In genomic region chrX:118872102-118872566, GRCh38 we compare ENCODE assay signal across 11 cellular contexts. TPM values are rescaled to one million over a fixed set of nuclear protein-coding genes. Genes with fewer than 3 reads are reported as not detected.
DNase-seq lines count a peak whose midpoint lies in the region; ATAC-seq, FAIRE-seq and TF ChIP-seq lines count a peak whose summit lies in the region.
"Had no signal": no experiment of that assay in that cellular context is flagged by ENCODE, and none has a peak within 500 bp of the region (broad histone marks: within the 10 kb centered on the region; RNA-seq: fewer than 3 reads in every experiment).

No MANE protein-coding gene starts in this region.

- no peak for TF ChIP-seq POLR2A in suprapubic skin (IDR thresholded peaks at IDR 0.05)

- H3K9me3 Mint-ChIP-seq in activated T-cell treated with anti-CD3 and anti-CD28 coated beads, Interleukin-2, amount 50 U/mL, for 24 hours: no peaks in the 10 kb centered on the region

- peaks cover 4% of the 10 kb centered on the region for H3K4me1 ChIP-seq in suprapubic skin

- H3K36me3 ChIP-seq in suprapubic skin: no peaks in the 10 kb centered on the region

- H3K27ac Mint-ChIP-seq in activated T-cell treated with anti-CD3 and anti-CD28 coated beads, Interleukin-2, amount 50 U/mL, for 24 hours: no peak overlapping the region

- no peaks in the 10 kb centered on the region for H3K27me3 ChIP-seq in suprapubic skin

- H3K27ac ChIP-seq in suprapubic skin: peak overlapping the region; percentile 24

- ATAC-seq in left colon (peak; percentile 99), GM18873 (IDR thresholded peaks at IDR 0.05; ENCODE audit: low FRiP score, unreplicated experiment) (no peak)

- H3K9me3 ChIP-seq in suprapubic skin: no peaks in the 10 kb centered on the region

- H3K4me1 Mint-ChIP-seq in activated T-cell treated with anti-CD3 and anti-CD28 coated beads, Interleukin-2, amount 50 U/mL, for 24 hours (ENCODE audit: low read depth): no peaks in the 10 kb centered on the region

- 52% methylated on average over 4 of the region's 4 CpGs for WGBS in suprapubic skin

- DNase-seq in LNCaP clone FGC (ENCODE audit: low read depth): peak; percentile 46
- DNase-seq in cerebellum (ENCODE audit: low spot score): peak; percentile 64
- peak; percentile 11 to 34 for DNase-seq in left colon
- DNase-seq in suprapubic skin (ENCODE audit: low spot score in 2 of 2): no peak
- DNase-seq in glomerular visceral epithelial cell (ENCODE audit: extremely low spot score): no peak
- DNase-seq in frontal cortex (ENCODE audit: low spot score in 2 of 2): no peak
- no peak for DNase-seq in activated T-cell treated with anti-CD3 and anti-CD28 coated beads, Interleukin-2, amount 50 U/mL, for 24 hours
- DNase-seq: activated T-cell treated with anti-CD3 and anti-CD28 coated beads for 4 hours, DMS153, occipital lobe had no signal

- H3K4me3 ChIP-seq in LNCaP clone FGC (ENCODE audit: low read depth, low read length): no peak overlapping the region
- H3K4me3 ChIP-seq in suprapubic skin: no peak overlapping the region

- intact Hi-C loops in left colon (cut with DNase I, micrococcal nuclease): no loop called here

- peaks cover 16% of the 10 kb centered on the region for H3K27me3 Mint-ChIP-seq in activated T-cell treated with anti-CD3 and anti-CD28 coated beads, Interleukin-2, amount 50 U/mL, for 24 hours

- H3K4me3 Mint-ChIP-seq in activated T-cell treated with anti-CD3 and anti-CD28 coated beads, Interleukin-2, amount 50 U/mL, for 24 hours: no peak overlapping the region

- H3K36me3 Mint-ChIP-seq in activated T-cell treated with anti-CD3 and anti-CD28 coated beads, Interleukin-2, amount 50 U/mL, for 24 hours (ENCODE audit: low read depth): no peaks in the 10 kb centered on the region

- FAIRE-seq in frontal cortex (lab: Jason Lieb, UNC): no peak

- no peak for TF ChIP-seq EP300 in suprapubic skin (IDR thresholded peaks at IDR 0.05)

- TF ChIP-seq CTCF in LNCaP clone FGC (IDR thresholded peaks at IDR 0.05; ENCODE audit: control insufficient read depth, extremely low read depth, insufficient read depth) (no peak), suprapubic skin (IDR thresholded peaks at IDR 0.05) (no peak)

RNA-seq across cellular contexts. Expression of gene ZCCHC12, which starts 48.5 kb away (rescaled TPM):
- total RNA-seq in cerebellum: 41.1 TPM
- total RNA-seq in left colon: under 1 TPM in 1 of 2 donors, not detected in 1; 0.20 TPM
- not detected for total RNA-seq in suprapubic skin
- 61.6 TPM for total RNA-seq in frontal cortex

Comparison
In these comparisons a context has a peak if more than half of its experiments do, and no peak if none do; other contexts are left out.
1. DNase-seq: peak in LNCaP clone FGC (single experiment), cerebellum (single experiment) and left colon (2 of 2); none in suprapubic skin (0 of 2), glomerular visceral epithelial cell (single experiment), frontal cortex (0 of 2) and activated T-cell treated with anti-CD3 and anti-CD28 coated beads, Interleukin-2, amount 50 U/mL, for 24 hours (single experiment).
2. RNA of gene ZCCHC12, which starts 48.5 kb away (total RNA-seq): 61.6 TPM in frontal cortex (single experiment) and 41.1 TPM in cerebellum (single experiment); 0.20 TPM in left colon and not detected in suprapubic skin; every median in the first group is over 10 times any median in the second.